Comparison of ENCODE assay signal across 12 cellular contexts in the genomic region with DNA sequence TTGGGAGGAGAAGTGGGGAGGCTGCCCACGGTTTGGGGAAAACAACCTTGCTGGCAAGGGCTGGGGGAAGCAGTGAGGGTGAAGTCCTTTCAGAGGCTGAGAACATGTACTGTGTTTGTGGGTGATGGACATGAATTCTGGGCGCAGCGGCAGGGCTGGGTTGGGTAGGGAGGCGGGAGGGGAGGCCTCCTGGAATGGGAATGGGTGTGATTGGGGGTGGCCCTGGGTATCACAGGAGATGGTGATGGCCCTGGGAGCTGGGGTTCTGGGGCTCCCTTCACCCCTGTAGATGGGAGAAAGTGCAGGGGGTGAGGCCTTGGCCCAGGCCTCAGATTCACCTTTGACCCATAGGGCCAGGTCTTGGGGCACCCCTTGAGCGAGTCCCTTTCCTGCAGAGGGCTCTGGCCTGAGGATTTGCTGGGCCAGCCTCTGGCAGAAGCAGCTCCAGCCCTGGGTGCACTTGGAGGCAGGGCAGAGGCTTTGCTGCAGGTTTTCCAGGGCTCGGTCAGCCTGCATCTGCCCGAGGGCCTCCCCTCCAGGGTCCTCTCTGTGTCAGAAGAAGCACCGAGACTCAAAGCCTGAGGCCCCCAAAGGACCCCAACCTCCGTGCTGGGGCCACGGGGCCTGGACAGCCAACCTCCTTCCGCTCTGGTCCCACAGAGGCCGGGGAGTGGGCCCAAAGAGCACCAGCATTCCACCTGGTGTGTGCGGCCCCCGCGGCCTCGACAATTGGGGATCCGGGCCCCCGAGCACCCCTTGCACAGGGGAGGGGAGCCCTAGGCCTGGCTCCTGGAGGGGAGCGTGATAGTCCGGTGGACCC. TPM values are rescaled to one million over a fixed set of nuclear protein-coding genes. Genes with fewer than 3 reads are reported as not detected.
A peak's percentile ranks its signal among the peaks of the same experiment; 100 is the strongest.
DNase-seq lines count a peak whose midpoint lies in the region; ATAC-seq and TF ChIP-seq lines count a peak whose summit lies in the region.
"Had no signal": no experiment of that assay in that cellular context is flagged by ENCODE, and none has a peak within 500 bp of the region (broad histone marks: within the 10 kb centered on the region; RNA-seq: fewer than 3 reads in every experiment).

No MANE protein-coding gene starts in this region.

- H3K36me3 Mint-ChIP-seq in naive B cell: no peaks in the 10 kb centered on the region

- no peak for TF ChIP-seq CTCF in right atrium auricular region (IDR thresholded peaks at IDR 0.05)
- no peak for TF ChIP-seq CTCF in colonic mucosa (IDR thresholded peaks at IDR 0.05)
- TF ChIP-seq CTCF in GM20000 (IDR thresholded peaks at IDR 0.05; ENCODE audit: extremely low read depth, missing control alignments): no peak

- intact Hi-C loops in cardiac septum (cut with DNase I): no loop called here
- intact Hi-C loops in colonic mucosa (cut with DNase I): no loop called here

- H3K27me3 Mint-ChIP-seq in naive B cell: no peaks in the 10 kb centered on the region

- no peaks in the 10 kb centered on the region for H3K9me3 Mint-ChIP-seq in naive B cell

- H3K36me3 ChIP-seq in right atrium auricular region (peaks cover 19% of the 10 kb centered on the region), colonic mucosa (no peaks in the 10 kb centered on the region)

- peak overlapping the region; percentile 83 to 94 for H3K27ac ChIP-seq in right atrium auricular region
- H3K27ac ChIP-seq in colonic mucosa: peak overlapping the region; percentile 90
- H3K27ac ChIP-seq: KMS-11 had no signal

- H3K9ac ChIP-seq in colonic mucosa (ENCODE audit: low read depth in 2 of 2, low read length in 2 of 2): peak overlapping the region; percentile 84 to 97
- H3K9ac ChIP-seq: KMS-11 had no signal

- H3K27me3 ChIP-seq in right atrium auricular region: no peaks in the 10 kb centered on the region
- H3K27me3 ChIP-seq in colonic mucosa: no peaks in the 10 kb centered on the region

- DNase-seq in right atrium auricular region (ENCODE audit: low spot score): no peak
- DNase-seq in cardiac septum (ENCODE audit: low spot score): no peak
- DNase-seq in colonic mucosa: no peak
- DNase-seq in naive B cell: no peak
- no peak for DNase-seq in NCI-H345 treated with DMSO at 0.1 percent for 48 hours (lab: John Stamatoyannopoulos, UW; ENCODE audit: unreplicated experiment)
- no peak for DNase-seq in NCI-H510A treated with DMSO at 0.1 percent for 48 hours (lab: John Stamatoyannopoulos, UW)
- no peak for DNase-seq in GM20000 (ENCODE audit: low spot score)
- no peak for DNase-seq in SHP77 (lab: John Stamatoyannopoulos, UW)
- DNase-seq: activated CD8-positive, alpha-beta memory T cell treated with anti-CD3 and anti-CD28 coated beads, Interleukin-2, amount 50 U/mL, for 48 hours; midbrain had no signal

- no peak for ATAC-seq in naive B cell (ENCODE audit: low read depth in 2 of 2)

- H3K9me3 ChIP-seq in right atrium auricular region (no peaks in the 10 kb centered on the region), colonic mucosa (no peaks in the 10 kb centered on the region)

- H3K4me3 ChIP-seq in right atrium auricular region (peak overlapping the region in 1 of 2 donors; percentile 54), colonic mucosa (no peak overlapping the region)

- H3K4me1 ChIP-seq in right atrium auricular region: peaks cover 0 to 76% of the 10 kb centered on the region in 2 donors
- peaks cover 15% of the 10 kb centered on the region for H3K4me1 ChIP-seq in colonic mucosa

- peak overlapping the region in 3 of 6 donors; percentile 90 to 96 (median 94) for H3K27ac Mint-ChIP-seq in naive B cell

- peak overlapping the region; percentile 39 to 95 (median 88) for H3K4me3 Mint-ChIP-seq in naive B cell

- peaks cover 28 to 41% (median 32%) of the 10 kb centered on the region in 3 donors for H3K4me1 Mint-ChIP-seq in naive B cell

RNA-seq across cellular contexts. Expression of gene TOR4A, which starts 1.4 kb away (rescaled TPM):
- total RNA-seq in right atrium auricular region (10 to 100 TPM in 1 of 2 donors, 1 to 10 TPM in 1; 9.4 to 16.8 TPM), cardiac septum (13.9 TPM), colonic mucosa (10 to 100 TPM; 57.1 to 63.9 TPM)
- polyA plus RNA-seq in naive B cell (ENCODE audit: low read depth in 6 of 6): 1 to 10 TPM; 2.4 to 6.2 (median 4.1) TPM

RNA-seq across cellular contexts. Expression of gene NELFB, which starts 21.0 kb away (rescaled TPM):
- total RNA-seq in right atrium auricular region (10 to 100 TPM; 30.0 to 38.0 TPM), cardiac septum (37.2 TPM), colonic mucosa (10 to 100 TPM; 62.1 to 87.1 TPM)
- 10 to 100 TPM; 23.5 to 37.8 (median 27.2) TPM for polyA plus RNA-seq in naive B cell (ENCODE audit: low read depth in 6 of 6)

RNA-seq across cellular contexts. Expression of gene STPG3, which starts 25.1 kb away (rescaled TPM):
- total RNA-seq in right atrium auricular region (not detected), cardiac septum (not detected), colonic mucosa (not detected)
- not detected for polyA plus RNA-seq in naive B cell (ENCODE audit: low read depth in 6 of 6)
- total RNA-seq: H4 had no signal

RNA-seq across cellular contexts. Expression of gene NRARP, which starts 25.9 kb away (rescaled TPM):
- total RNA-seq in right atrium auricular region (10 to 100 TPM in 1 of 2 donors, 1 to 10 TPM in 1; 5.6 to 13.3 TPM), cardiac septum (11.7 TPM), colonic mucosa (100 to 1,000 TPM; 120 to 178 TPM)
- under 1 TPM in 1 of 6 donors, not detected in 5; 0.37 TPM for polyA plus RNA-seq in naive B cell (ENCODE audit: low read depth in 6 of 6)

RNA-seq across cellular contexts. Expression of gene TUBB4B, which starts 35.1 kb away (rescaled TPM):
- total RNA-seq in right atrium auricular region (100 to 1,000 TPM; 310 to 394 TPM), cardiac septum (304 TPM), colonic mucosa (100 to 1,000 TPM; 303 to 779 TPM)
- 10 to 100 TPM; 22.7 to 53.2 (median 40.2) TPM for polyA plus RNA-seq in naive B cell (ENCODE audit: low read depth in 6 of 6)
